8 cellular contexts compared by ENCODE assay signal in the genomic region with DNA sequence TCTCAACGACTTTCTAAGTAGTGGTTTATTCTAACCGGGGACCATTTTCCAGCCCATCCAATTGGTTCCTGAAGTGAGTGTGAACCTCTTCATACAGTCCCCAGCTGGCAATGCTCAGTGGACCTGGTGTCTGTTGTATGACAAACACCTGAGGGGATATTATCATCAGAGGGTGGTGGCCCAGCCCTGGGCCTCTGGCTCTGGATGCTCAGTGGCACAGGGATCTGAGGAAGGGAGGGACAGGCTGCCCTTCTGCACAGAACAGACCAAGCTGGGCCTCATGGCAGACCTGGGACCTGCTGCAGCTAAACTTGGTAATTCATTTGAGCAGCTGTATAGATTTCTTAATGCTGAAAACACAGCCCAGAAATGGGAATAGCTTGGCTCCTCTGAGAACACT.
"Had no signal": no experiment of that assay in that cellular context is flagged by ENCODE, and none has a peak within 500 bp of the region (broad histone marks: within the 10 kb centered on the region; RNA-seq: fewer than 3 reads in every experiment).

No MANE protein-coding gene starts in this region.

- DNase-seq: GDM1, GF-D8 had no signal

- FAIRE-seq: G401.6, GM12878, GM12891, GM12892, GM18507, GM19239 had no signal

- H3K4me3 ChIP-seq: GM12878 had no signal

- ATAC-seq: GM12878 had no signal
